Comparison of ENCODE assay signal across 1 cellular context in the genomic region with DNA sequence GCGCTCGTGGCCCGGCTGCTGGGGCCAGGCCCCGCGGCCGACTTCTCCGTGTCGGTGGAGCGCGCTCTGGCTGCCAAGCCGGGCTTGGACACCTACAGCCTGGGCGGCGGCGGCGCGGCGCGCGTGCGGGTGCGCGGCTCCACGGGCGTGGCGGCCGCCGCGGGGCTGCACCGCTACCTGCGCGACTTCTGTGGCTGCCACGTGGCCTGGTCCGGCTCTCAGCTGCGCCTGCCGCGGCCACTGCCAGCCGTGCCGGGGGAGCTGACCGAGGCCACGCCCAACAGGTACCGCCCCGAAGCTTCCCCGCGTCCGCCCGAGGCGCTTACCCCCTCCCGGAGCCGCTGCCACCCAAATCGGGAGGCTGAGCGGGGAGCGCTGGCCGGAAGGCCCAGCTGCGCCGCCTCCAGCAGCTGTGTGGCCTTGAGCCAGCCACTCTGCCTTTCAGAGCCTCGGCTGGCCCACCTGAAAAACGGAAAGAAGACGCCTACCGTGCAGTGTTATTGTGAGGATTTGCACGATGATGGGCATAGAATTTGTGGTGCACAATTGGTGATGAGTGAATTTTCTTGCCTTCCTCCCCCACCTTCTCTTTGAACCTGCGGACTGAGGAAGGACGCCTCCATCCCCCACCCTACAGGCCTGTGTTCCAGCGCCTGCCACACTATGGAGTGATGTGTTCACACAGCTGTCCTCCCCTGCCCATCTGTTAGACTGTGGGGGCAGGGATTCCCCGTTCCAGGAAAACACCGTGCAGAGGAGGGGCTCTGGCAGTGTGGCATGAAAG.
TF ChIP-seq lines count a peak whose summit lies in the region.

No MANE protein-coding gene starts in this region.

TF ChIP-seq in HepG2, 621 proteins besides CTCF, POLR2A, EP300 and RAD21 (continued from another document and continues in another):
- TF ChIP-seq, protein P1, sequence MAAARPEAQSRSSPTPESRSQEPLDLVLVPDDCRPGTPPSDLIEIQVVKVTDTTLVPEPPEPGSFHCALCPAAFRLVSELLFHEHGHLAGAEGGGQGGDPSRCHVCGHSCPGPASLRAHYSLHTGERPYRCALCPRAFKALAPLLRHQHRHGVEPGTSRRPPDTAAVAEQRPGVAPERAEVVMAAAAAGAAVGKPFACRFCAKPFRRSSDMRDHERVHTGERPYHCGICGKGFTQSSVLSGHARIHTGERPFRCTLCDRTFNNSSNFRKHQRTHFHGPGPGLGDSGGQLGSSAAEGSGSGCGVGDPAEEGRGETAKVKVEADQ (CRISPR knock-in tag; IDR thresholded peaks at IDR 0.05; ENCODE audit: borderline replicate concordance) = peak; percentile 44; the same call in 1 of the 2 replicates
- peak; percentile 13; the same call in 1 of the 2 replicates for TF ChIP-seq HOXA9 (CRISPR knock-in tag; IDR thresholded peaks at IDR 0.05; ENCODE audit: borderline replicate concordance)
- TF ChIP-seq, protein P2, sequence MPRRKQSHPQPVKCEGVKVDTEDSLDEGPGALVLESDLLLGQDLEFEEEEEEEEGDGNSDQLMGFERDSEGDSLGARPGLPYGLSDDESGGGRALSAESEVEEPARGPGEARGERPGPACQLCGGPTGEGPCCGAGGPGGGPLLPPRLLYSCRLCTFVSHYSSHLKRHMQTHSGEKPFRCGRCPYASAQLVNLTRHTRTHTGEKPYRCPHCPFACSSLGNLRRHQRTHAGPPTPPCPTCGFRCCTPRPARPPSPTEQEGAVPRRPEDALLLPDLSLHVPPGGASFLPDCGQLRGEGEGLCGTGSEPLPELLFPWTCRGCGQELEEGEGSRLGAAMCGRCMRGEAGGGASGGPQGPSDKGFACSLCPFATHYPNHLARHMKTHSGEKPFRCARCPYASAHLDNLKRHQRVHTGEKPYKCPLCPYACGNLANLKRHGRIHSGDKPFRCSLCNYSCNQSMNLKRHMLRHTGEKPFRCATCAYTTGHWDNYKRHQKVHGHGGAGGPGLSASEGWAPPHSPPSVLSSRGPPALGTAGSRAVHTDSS (CRISPR knock-in tag; conservative IDR thresholded peaks at IDR 0.05) = no peak
- TF ChIP-seq, protein P3, sequence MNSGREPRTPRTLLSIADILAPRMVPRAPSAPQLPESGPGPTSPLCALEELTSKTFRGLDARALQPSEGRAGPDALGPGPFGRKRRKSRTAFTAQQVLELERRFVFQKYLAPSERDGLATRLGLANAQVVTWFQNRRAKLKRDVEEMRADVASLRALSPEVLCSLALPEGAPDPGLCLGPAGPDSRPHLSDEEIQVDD (CRISPR knock-in tag; IDR thresholded peaks at IDR 0.05; ENCODE audit: borderline replicate concordance) = no peak
- 0 out of 2 replicates have a peak, but pooled peaks have one; percentile 38 for TF ChIP-seq ZBTB20 (CRISPR knock-in tag; IDR thresholded peaks at IDR 0.05; ENCODE audit: borderline replicate concordance, low read depth)
- TF ChIP-seq, protein P4, sequence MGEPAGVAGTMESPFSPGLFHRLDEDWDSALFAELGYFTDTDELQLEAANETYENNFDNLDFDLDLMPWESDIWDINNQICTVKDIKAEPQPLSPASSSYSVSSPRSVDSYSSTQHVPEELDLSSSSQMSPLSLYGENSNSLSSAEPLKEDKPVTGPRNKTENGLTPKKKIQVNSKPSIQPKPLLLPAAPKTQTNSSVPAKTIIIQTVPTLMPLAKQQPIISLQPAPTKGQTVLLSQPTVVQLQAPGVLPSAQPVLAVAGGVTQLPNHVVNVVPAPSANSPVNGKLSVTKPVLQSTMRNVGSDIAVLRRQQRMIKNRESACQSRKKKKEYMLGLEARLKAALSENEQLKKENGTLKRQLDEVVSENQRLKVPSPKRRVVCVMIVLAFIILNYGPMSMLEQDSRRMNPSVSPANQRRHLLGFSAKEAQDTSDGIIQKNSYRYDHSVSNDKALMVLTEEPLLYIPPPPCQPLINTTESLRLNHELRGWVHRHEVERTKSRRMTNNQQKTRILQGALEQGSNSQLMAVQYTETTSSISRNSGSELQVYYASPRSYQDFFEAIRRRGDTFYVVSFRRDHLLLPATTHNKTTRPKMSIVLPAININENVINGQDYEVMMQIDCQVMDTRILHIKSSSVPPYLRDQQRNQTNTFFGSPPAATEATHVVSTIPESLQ (CRISPR knock-in tag; conservative IDR thresholded peaks at IDR 0.05) = 0 out of 2 replicates have a peak, but pooled peaks have one; percentile 68
- TF ChIP-seq, protein P5, sequence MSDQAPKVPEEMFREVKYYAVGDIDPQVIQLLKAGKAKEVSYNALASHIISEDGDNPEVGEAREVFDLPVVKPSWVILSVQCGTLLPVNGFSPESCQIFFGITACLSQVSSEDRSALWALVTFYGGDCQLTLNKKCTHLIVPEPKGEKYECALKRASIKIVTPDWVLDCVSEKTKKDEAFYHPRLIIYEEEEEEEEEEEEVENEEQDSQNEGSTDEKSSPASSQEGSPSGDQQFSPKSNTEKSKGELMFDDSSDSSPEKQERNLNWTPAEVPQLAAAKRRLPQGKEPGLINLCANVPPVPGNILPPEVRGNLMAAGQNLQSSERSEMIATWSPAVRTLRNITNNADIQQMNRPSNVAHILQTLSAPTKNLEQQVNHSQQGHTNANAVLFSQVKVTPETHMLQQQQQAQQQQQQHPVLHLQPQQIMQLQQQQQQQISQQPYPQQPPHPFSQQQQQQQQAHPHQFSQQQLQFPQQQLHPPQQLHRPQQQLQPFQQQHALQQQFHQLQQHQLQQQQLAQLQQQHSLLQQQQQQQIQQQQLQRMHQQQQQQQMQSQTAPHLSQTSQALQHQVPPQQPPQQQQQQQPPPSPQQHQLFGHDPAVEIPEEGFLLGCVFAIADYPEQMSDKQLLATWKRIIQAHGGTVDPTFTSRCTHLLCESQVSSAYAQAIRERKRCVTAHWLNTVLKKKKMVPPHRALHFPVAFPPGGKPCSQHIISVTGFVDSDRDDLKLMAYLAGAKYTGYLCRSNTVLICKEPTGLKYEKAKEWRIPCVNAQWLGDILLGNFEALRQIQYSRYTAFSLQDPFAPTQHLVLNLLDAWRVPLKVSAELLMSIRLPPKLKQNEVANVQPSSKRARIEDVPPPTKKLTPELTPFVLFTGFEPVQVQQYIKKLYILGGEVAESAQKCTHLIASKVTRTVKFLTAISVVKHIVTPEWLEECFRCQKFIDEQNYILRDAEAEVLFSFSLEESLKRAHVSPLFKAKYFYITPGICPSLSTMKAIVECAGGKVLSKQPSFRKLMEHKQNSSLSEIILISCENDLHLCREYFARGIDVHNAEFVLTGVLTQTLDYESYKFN (CRISPR knock-in tag; conservative IDR thresholded peaks at IDR 0.05) = peak; percentile 77
- TF ChIP-seq HMG20B (CRISPR knock-in tag; conservative IDR thresholded peaks at IDR 0.05) = peak; percentile 64
- TF ChIP-seq ZNF282 (IDR thresholded peaks at IDR 0.05; ENCODE audit: partially characterized antibody) = no peak
- TF ChIP-seq, protein P6, sequence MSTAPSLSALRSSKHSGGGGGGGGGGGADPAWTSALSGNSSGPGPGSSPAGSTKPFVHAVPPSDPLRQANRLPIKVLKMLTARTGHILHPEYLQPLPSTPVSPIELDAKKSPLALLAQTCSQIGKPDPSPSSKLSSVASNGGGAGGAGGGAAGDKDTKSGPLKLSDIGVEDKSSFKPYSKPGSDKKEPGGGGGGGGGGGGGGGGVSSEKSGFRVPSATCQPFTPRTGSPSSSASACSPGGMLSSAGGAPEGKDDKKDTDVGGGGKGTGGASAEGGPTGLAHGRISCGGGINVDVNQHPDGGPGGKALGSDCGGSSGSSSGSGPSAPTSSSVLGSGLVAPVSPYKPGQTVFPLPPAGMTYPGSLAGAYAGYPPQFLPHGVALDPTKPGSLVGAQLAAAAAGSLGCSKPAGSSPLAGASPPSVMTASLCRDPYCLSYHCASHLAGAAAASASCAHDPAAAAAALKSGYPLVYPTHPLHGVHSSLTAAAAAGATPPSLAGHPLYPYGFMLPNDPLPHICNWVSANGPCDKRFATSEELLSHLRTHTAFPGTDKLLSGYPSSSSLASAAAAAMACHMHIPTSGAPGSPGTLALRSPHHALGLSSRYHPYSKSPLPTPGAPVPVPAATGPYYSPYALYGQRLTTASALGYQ (CRISPR knock-in tag; IDR thresholded peaks at IDR 0.05) = peak; percentile 58; the same call in 1 of the 2 replicates
- peak; percentile 31; the same call in 1 of the 2 replicates for TF ChIP-seq ZMAT3 (CRISPR knock-in tag; conservative IDR thresholded peaks at IDR 0.05)
- TF ChIP-seq, protein P7, sequence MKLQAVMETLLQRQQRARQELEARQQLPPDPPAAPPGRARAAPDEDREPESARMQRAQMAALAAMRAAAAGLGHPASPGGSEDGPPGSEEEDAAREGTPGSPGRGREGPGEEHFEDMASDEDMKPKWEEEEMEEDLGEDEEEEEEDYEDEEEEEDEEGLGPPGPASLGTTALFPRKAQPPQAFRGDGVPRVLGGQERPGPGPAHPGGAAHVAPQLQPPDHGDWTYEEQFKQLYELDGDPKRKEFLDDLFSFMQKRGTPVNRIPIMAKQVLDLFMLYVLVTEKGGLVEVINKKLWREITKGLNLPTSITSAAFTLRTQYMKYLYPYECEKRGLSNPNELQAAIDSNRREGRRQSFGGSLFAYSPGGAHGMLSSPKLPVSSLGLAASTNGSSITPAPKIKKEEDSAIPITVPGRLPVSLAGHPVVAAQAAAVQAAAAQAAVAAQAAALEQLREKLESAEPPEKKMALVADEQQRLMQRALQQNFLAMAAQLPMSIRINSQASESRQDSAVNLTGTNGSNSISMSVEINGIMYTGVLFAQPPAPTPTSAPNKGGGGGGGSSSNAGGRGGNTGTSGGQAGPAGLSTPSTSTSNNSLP (IDR thresholded peaks at IDR 0.05; ENCODE audit: low read depth, low read length) = no peak
- TF ChIP-seq, protein P8, sequence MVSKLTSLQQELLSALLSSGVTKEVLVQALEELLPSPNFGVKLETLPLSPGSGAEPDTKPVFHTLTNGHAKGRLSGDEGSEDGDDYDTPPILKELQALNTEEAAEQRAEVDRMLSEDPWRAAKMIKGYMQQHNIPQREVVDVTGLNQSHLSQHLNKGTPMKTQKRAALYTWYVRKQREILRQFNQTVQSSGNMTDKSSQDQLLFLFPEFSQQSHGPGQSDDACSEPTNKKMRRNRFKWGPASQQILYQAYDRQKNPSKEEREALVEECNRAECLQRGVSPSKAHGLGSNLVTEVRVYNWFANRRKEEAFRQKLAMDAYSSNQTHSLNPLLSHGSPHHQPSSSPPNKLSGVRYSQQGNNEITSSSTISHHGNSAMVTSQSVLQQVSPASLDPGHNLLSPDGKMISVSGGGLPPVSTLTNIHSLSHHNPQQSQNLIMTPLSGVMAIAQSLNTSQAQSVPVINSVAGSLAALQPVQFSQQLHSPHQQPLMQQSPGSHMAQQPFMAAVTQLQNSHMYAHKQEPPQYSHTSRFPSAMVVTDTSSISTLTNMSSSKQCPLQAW (CRISPR knock-in tag; IDR thresholded peaks at IDR 0.05) = peak; percentile 93
- TF ChIP-seq, protein P9, sequence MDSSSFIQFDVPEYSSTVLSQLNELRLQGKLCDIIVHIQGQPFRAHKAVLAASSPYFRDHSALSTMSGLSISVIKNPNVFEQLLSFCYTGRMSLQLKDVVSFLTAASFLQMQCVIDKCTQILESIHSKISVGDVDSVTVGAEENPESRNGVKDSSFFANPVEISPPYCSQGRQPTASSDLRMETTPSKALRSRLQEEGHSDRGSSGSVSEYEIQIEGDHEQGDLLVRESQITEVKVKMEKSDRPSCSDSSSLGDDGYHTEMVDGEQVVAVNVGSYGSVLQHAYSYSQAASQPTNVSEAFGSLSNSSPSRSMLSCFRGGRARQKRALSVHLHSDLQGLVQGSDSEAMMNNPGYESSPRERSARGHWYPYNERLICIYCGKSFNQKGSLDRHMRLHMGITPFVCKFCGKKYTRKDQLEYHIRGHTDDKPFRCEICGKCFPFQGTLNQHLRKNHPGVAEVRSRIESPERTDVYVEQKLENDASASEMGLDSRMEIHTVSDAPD (CRISPR knock-in tag; IDR thresholded peaks at IDR 0.05) = peak; percentile 65; the same call in 1 of the 2 replicates
- peak; percentile 30 for TF ChIP-seq ZNF883 (CRISPR knock-in tag; IDR thresholded peaks at IDR 0.05; ENCODE audit: not compliant biosample characterization)
- peak; percentile 89; the same call in 1 of the 2 replicates for TF ChIP-seq ZNF343 (CRISPR knock-in tag; IDR thresholded peaks at IDR 0.05)
- TF ChIP-seq, protein P10, sequence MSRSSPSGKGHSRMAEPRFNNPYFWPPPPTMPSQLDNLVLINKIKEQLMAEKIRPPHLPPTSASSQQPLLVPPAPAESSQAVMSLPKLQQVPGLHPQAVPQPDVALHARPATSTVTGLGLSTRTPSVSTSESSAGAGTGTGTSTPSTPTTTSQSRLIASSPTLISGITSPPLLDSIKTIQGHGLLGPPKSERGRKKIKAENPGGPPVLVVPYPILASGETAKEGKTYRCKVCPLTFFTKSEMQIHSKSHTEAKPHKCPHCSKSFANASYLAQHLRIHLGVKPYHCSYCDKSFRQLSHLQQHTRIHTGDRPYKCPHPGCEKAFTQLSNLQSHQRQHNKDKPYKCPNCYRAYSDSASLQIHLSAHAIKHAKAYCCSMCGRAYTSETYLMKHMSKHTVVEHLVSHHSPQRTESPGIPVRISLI (CRISPR knock-in tag; IDR thresholded peaks at IDR 0.05; ENCODE audit: borderline replicate concordance) = no peak
- TF ChIP-seq, protein P11, sequence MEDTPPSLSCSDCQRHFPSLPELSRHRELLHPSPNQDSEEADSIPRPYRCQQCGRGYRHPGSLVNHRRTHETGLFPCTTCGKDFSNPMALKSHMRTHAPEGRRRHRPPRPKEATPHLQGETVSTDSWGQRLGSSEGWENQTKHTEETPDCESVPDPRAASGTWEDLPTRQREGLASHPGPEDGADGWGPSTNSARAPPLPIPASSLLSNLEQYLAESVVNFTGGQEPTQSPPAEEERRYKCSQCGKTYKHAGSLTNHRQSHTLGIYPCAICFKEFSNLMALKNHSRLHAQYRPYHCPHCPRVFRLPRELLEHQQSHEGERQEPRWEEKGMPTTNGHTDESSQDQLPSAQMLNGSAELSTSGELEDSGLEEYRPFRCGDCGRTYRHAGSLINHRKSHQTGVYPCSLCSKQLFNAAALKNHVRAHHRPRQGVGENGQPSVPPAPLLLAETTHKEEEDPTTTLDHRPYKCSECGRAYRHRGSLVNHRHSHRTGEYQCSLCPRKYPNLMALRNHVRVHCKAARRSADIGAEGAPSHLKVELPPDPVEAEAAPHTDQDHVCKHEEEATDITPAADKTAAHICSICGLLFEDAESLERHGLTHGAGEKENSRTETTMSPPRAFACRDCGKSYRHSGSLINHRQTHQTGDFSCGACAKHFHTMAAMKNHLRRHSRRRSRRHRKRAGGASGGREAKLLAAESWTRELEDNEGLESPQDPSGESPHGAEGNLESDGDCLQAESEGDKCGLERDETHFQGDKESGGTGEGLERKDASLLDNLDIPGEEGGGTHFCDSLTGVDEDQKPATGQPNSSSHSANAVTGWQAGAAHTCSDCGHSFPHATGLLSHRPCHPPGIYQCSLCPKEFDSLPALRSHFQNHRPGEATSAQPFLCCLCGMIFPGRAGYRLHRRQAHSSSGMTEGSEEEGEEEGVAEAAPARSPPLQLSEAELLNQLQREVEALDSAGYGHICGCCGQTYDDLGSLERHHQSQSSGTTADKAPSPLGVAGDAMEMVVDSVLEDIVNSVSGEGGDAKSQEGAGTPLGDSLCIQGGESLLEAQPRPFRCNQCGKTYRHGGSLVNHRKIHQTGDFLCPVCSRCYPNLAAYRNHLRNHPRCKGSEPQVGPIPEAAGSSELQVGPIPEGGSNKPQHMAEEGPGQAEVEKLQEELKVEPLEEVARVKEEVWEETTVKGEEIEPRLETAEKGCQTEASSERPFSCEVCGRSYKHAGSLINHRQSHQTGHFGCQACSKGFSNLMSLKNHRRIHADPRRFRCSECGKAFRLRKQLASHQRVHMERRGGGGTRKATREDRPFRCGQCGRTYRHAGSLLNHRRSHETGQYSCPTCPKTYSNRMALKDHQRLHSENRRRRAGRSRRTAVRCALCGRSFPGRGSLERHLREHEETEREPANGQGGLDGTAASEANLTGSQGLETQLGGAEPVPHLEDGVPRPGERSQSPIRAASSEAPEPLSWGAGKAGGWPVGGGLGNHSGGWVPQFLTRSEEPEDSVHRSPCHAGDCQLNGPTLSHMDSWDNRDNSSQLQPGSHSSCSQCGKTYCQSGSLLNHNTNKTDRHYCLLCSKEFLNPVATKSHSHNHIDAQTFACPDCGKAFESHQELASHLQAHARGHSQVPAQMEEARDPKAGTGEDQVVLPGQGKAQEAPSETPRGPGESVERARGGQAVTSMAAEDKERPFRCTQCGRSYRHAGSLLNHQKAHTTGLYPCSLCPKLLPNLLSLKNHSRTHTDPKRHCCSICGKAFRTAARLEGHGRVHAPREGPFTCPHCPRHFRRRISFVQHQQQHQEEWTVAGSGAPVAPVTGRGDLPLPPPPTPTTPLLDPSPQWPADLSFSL (CRISPR knock-in tag; IDR thresholded peaks at IDR 0.05) = peak; percentile 47; the same call in 1 of the 2 replicates
